In the genomic region with DNA sequence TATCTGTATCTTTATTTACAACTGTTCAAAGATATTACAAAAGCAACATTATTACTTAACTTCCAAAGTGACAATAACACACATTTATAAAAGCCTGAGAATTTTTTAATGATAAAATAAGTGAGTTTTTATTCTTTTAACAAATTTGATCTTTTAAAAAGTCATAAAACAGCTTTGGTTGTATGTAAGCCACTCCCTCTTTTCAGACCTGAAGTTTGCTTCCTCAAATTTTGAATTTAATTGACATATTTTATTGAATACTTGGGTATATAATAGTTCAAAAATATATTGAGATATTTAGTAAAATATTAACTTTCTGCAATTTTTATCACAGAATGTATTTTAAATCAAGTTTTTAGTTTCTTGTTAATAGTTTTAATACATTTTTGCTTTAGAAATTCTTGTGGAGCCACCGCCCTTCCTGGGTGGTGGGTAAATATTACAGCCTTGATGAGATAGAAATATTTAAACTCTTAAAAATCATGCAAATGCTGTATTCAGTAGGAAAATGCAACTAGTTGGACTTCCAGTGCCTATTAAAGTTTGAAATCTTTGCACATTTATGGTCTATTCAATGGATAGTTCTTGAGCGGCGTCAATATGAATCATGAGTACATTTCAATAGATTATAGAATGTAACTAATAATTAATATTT, we compare ENCODE assay signal across 12 cellular contexts. TPM values are rescaled to one million over a fixed set of nuclear protein-coding genes. Genes with fewer than 3 reads are reported as not detected.
A peak's percentile ranks its signal among the peaks of the same experiment; 100 is the strongest.
DNase-seq lines count a peak whose midpoint lies in the region; ATAC-seq and TF ChIP-seq lines count a peak whose summit lies in the region.
"Had no signal": no experiment of that assay in that cellular context is flagged by ENCODE, and none has a peak within 500 bp of the region (broad histone marks: within the 10 kb centered on the region; RNA-seq: fewer than 3 reads in every experiment).

No MANE protein-coding gene starts in this region.

- no peak for TF ChIP-seq CTCF in DND-41 (IDR thresholded peaks at IDR 0.05; ENCODE audit: borderline replicate concordance, extremely low read depth, low read length, poor library complexity, severe bottlenecking)

- no peaks in the 10 kb centered on the region for H3K9me3 ChIP-seq in DND-41 (ENCODE audit: insufficient read depth, low read length, severe bottlenecking)
- no peaks in the 10 kb centered on the region for H3K9me3 ChIP-seq in Karpas-422 (ENCODE audit: low read length)

- peaks cover 60% of the 10 kb centered on the region for H3K36me3 Mint-ChIP-seq in activated T-helper 17 cell treated with anti-CD3 and anti-CD28 coated beads, Interleukin-2, amount 50 U/mL, for 72 hours (ENCODE audit: low read depth)
- peaks cover 34 to 37% (median 36%) of the 10 kb centered on the region in 3 donors for H3K36me3 Mint-ChIP-seq in naive thymus-derived CD8-positive, alpha-beta T cell

- DNase-seq in DND-41 = no peak
- DNase-seq in Karpas-422 = peak; percentile 92
- DNase-seq in naive thymus-derived CD8-positive, alpha-beta T cell = no peak
- DNase-seq in OCI-M2 (lab: John Stamatoyannopoulos, UW; ENCODE audit: unreplicated experiment) = no peak
- no peak for DNase-seq in DMS153 (lab: John Stamatoyannopoulos, UW)
- DNase-seq: DMS79, HCEC 1CT, NCI-H2171 treated with DMSO at 0.1 percent for 48 hours had no signal

- peak overlapping the region; percentile 41 to 58 for H3K4me3 ChIP-seq in DND-41 (ENCODE audit: low read depth in 1 of 2, low read length in 2 of 2)
- H3K4me3 ChIP-seq in Karpas-422 (ENCODE audit: low read length) = peak overlapping the region; percentile 61
- H3K4me3 ChIP-seq: SK-N-MC had no signal

- ATAC-seq in DND-41 (ENCODE audit: insufficient read depth, low read depth) (no peak), GM21390 (IDR thresholded peaks at IDR 0.05; ENCODE audit: unreplicated experiment) (no peak), GM21529 (IDR thresholded peaks at IDR 0.05; ENCODE audit: unreplicated experiment) (no peak)
- no peak for ATAC-seq in activated T-helper 17 cell treated with anti-CD3 and anti-CD28 coated beads, Interleukin-2, amount 50 U/mL, for 72 hours (replicated peaks)
- ATAC-seq in naive thymus-derived CD8-positive, alpha-beta T cell = no peak

- H3K27me3 ChIP-seq in DND-41 (ENCODE audit: insufficient read depth, low read length, poor library complexity) (no peaks in the 10 kb centered on the region), Karpas-422 (ENCODE audit: low read length) (no peaks in the 10 kb centered on the region)

- H3K4me2 ChIP-seq in DND-41 (ENCODE audit: insufficient read depth, low read length) (peak overlapping the region; percentile 62), Karpas-422 (ENCODE audit: low read depth, low read length, poor library complexity, severe bottlenecking) (peak overlapping the region; percentile 90)

- H3K9me2 ChIP-seq in Karpas-422 (replicated peaks; ENCODE audit: insufficient read depth, low read length) = no peaks in the 10 kb centered on the region

- H3K27ac Mint-ChIP-seq in activated T-helper 17 cell treated with anti-CD3 and anti-CD28 coated beads, Interleukin-2, amount 50 U/mL, for 72 hours = peak overlapping the region; percentile 98
- peak overlapping the region; percentile 87 to 99 (median 92) for H3K27ac Mint-ChIP-seq in naive thymus-derived CD8-positive, alpha-beta T cell

- peaks cover 58% of the 10 kb centered on the region for H3K79me2 ChIP-seq in DND-41 (ENCODE audit: insufficient read depth, low read length)
- H3K79me2 ChIP-seq in Karpas-422 (ENCODE audit: low read length) = peaks cover 44% of the 10 kb centered on the region

- H3K27ac ChIP-seq in DND-41 (ENCODE audit: low read length) (peak overlapping the region; percentile 84), Karpas-422 (ENCODE audit: low read length) (peak overlapping the region; percentile 99)
- H3K27ac ChIP-seq: SK-N-MC had no signal

- H3K9ac ChIP-seq in DND-41 (ENCODE audit: low read depth, low read length) (peak overlapping the region; percentile 58), Karpas-422 (ENCODE audit: low read length) (peak overlapping the region; percentile 82)

- H2AFZ ChIP-seq in DND-41 (ENCODE audit: low read depth, low read length) = peak overlapping the region; percentile 69; the same call in 1 of the 2 replicates
- no peak overlapping the region for H2AFZ ChIP-seq in Karpas-422 (ENCODE audit: low read length)

- H3K4me3 Mint-ChIP-seq in activated T-helper 17 cell treated with anti-CD3 and anti-CD28 coated beads, Interleukin-2, amount 50 U/mL, for 72 hours = peak overlapping the region; percentile 89
- peak overlapping the region; percentile 84 to 99 (median 90) for H3K4me3 Mint-ChIP-seq in naive thymus-derived CD8-positive, alpha-beta T cell

- H4K20me1 ChIP-seq in DND-41 (ENCODE audit: insufficient read depth, low read length) = no peaks in the 10 kb centered on the region
- H4K20me1 ChIP-seq in Karpas-422 (ENCODE audit: insufficient read depth, low read depth, low read length) = no peaks in the 10 kb centered on the region

- POLR2A ChIA-PET in naive thymus-derived CD8-positive, alpha-beta T cell (lab: Charles Lee) = interaction anchor here (0.6 to 10.8 kb wide), 15 partner anchors 9 to 483 kb away, joined by 3 to 178 read pairs (median 4); a partner anchor contains a TSS

- H3K9me3 Mint-ChIP-seq in activated T-helper 17 cell treated with anti-CD3 and anti-CD28 coated beads, Interleukin-2, amount 50 U/mL, for 72 hours = peaks cover 3% of the 10 kb centered on the region
- H3K9me3 Mint-ChIP-seq in naive thymus-derived CD8-positive, alpha-beta T cell = no peaks in the 10 kb centered on the region

- H3K27me3 Mint-ChIP-seq in activated T-helper 17 cell treated with anti-CD3 and anti-CD28 coated beads, Interleukin-2, amount 50 U/mL, for 72 hours = no peaks in the 10 kb centered on the region
- H3K27me3 Mint-ChIP-seq in naive thymus-derived CD8-positive, alpha-beta T cell = no peaks in the 10 kb centered on the region

- H3K36me3 ChIP-seq in DND-41 (ENCODE audit: insufficient read depth, low read length) = no peaks in the 10 kb centered on the region
- peaks cover 32% of the 10 kb centered on the region for H3K36me3 ChIP-seq in Karpas-422 (ENCODE audit: insufficient read depth, low read length)

- H3K4me1 Mint-ChIP-seq in activated T-helper 17 cell treated with anti-CD3 and anti-CD28 coated beads, Interleukin-2, amount 50 U/mL, for 72 hours = peaks cover 34% of the 10 kb centered on the region
- H3K4me1 Mint-ChIP-seq in naive thymus-derived CD8-positive, alpha-beta T cell = peaks cover 27 to 61% (median 47%) of the 10 kb centered on the region in 4 donors

- H3K4me1 ChIP-seq in DND-41 (ENCODE audit: insufficient read depth, low read length) (peaks cover 46% of the 10 kb centered on the region), Karpas-422 (ENCODE audit: low read length) (peaks cover 95% of the 10 kb centered on the region)

RNA-seq across cellular contexts. Expression of a gene that starts 0.9 kb away (rescaled TPM):
- 367 and 812 TPM in 2 replicates for total RNA-seq in Karpas-422 (2014; rRNA removed; shearing (Covaris generic); ENCODE audit: low replicate concordance)
- 100 to 1,000 TPM; 366 to 421 TPM for total RNA-seq in activated T-helper 17 cell treated with anti-CD3 and anti-CD28 coated beads, Interleukin-2, amount 50 U/mL, for 72 hours
- total RNA-seq in naive thymus-derived CD8-positive, alpha-beta T cell = 100 to 1,000 TPM; 906 to 970 TPM
- polyA plus RNA-seq in naive thymus-derived CD8-positive, alpha-beta T cell = 1,000 to 10,000 TPM in 2 of 3 donors, 100 to 1,000 TPM in 1; 980 to 1,253 (median 1,023) TPM
